In genomic region chr9:129597355-129598088, GRCh38 we compare ENCODE assay signal across 8 cellular contexts. TPM values are rescaled to one million over a fixed set of nuclear protein-coding genes. Genes with fewer than 3 reads are reported as not detected.
DNase-seq lines count a peak whose midpoint lies in the region; ATAC-seq and TF ChIP-seq lines count a peak whose summit lies in the region.

No MANE protein-coding gene starts in this region.

- H3K4me3 Mint-ChIP-seq in Caco-2 (ENCODE audit: unreplicated experiment), result peak overlapping the region; percentile 68

- BruUV-seq in Caco-2 (replicated peaks; lab: Mats Ljungman, UMichigan) (no TSS peak), Panc1 (replicated peaks; lab: Mats Ljungman, UMichigan) (no TSS peak)

- no peaks in the 10 kb centered on the region for H3K27me3 Mint-ChIP-seq in Caco-2 (ENCODE audit: insufficient read depth, unreplicated experiment)

- H3K27ac Mint-ChIP-seq in Caco-2 (ENCODE audit: unreplicated experiment), result peak overlapping the region; percentile 86

- POLR2A ChIA-PET in Caco-2 (lab: Charles Lee) (interaction anchor here (0.5 to 2.1 kb wide), 7 partner anchors 14 to 454 kb away, joined by 3 to 6 read pairs (median 3); partner anchors contain the start of gene IER5L), Panc1 (lab: Charles Lee) (interaction anchor here (0.6 kb wide), 1 partner anchor 141 kb away, joined by 3 read pairs; no protein-coding TSS in a partner anchor)

- no peak overlapping the region; the same call in 1 of the 2 replicates for H3K27ac ChIP-seq in Panc1 (ENCODE audit: low read length)
- H3K27ac ChIP-seq in dorsolateral prefrontal cortex, result peak overlapping the region in 55 of 59 donors; percentile 17 to 90 (median 81)
- H3K27ac ChIP-seq in upper lobe of right lung, result peak overlapping the region; percentile 89

- CTCF ChIA-PET in Caco-2 (lab: Charles Lee) (interaction anchor here (0.7 to 1.6 kb wide), 6 partner anchors 11 to 466 kb away, joined by 3 to 6 read pairs (median 4); no protein-coding TSS in a partner anchor), Panc1 (lab: Charles Lee) (interaction anchor here (0.6 kb wide), 1 partner anchor 569 kb away, joined by 8 read pairs; the partner anchor contains the start of gene SH3GLB2)

- H3K4me3 ChIP-seq in Caco-2 (ENCODE audit: low read depth, low read length) (peak overlapping the region; percentile 61), Panc1 (ENCODE audit: low read depth in 2 of 2, low read length in 2 of 2) (peak overlapping the region; percentile 15 to 33; a peak in 3 of 4 replicates), dorsolateral prefrontal cortex (peak overlapping the region in 56 of 59 donors; percentile 16 to 64 (median 44)), upper lobe of right lung (peak overlapping the region; percentile 59)

- DNase-seq in Caco-2 (peak; percentile 93 to 94), Panc1 (ENCODE audit: low read depth, low spot score) (no peak), dorsolateral prefrontal cortex (no peak), mesenteric fat pad (ENCODE audit: low spot score) (peak; percentile 93), upper lobe of right lung (peak; percentile 92), D341Med (ENCODE audit: low spot score) (no peak), NCI-H2029 (lab: John Stamatoyannopoulos, UW) (no peak), superior temporal gyrus (ENCODE audit: extremely low spot score) (no peak)

- H3K36me3 ChIP-seq in Caco-2 (ENCODE audit: control insufficient read depth, insufficient read depth, low read length) (no peaks in the 10 kb centered on the region), Panc1 (ENCODE audit: control insufficient read depth, insufficient read depth, low read length) (no peaks in the 10 kb centered on the region), upper lobe of right lung (no peaks in the 10 kb centered on the region)

- intact Hi-C loops in Caco-2 (cut with micrococcal nuclease; ENCODE audit: unreplicated experiment), result loop anchor here (5.0 kb wide), 2 partner anchors 40 to 100 kb away; no protein-coding TSS in a partner anchor
- intact Hi-C loops in Panc1 (cut with micrococcal nuclease; ENCODE audit: unreplicated experiment), result loop anchor here (2.0 kb wide), 1 partner anchor 61 kb away; no protein-coding TSS in a partner anchor
- intact Hi-C loops in dorsolateral prefrontal cortex (cut with DNase I), result no loop called here
- intact Hi-C loops in upper lobe of right lung (cut with DNase I), result no loop called here

- H3K4me1 ChIP-seq in Caco-2 (peaks cover 35% of the 10 kb centered on the region), Panc1 (ENCODE audit: control insufficient read depth, insufficient read depth, low read length) (peaks cover 3% of the 10 kb centered on the region), upper lobe of right lung (peaks cover 36% of the 10 kb centered on the region)

- peaks cover 5% of the 10 kb centered on the region for H3K36me3 Mint-ChIP-seq in Caco-2 (ENCODE audit: insufficient read depth, unreplicated experiment)

- no peak for TF ChIP-seq CTCF in Caco-2 (IDR thresholded peaks at IDR 0.05; ENCODE audit: insufficient read depth in 1 of 2, low read depth in 1 of 2, low read length in 1 of 2, severe bottlenecking in 1 of 2, unreplicated experiment in 1 of 2)
- no peak for TF ChIP-seq CTCF in Panc1 (IDR thresholded peaks at IDR 0.05)
- no peak for TF ChIP-seq CTCF in dorsolateral prefrontal cortex (IDR thresholded peaks at IDR 0.05 in 54 of 56, conservative IDR thresholded peaks at IDR 0.05 in 2 of 56; ENCODE audit: low read depth in 1 of 56, partially characterized antibody in 56 of 56)
- TF ChIP-seq CTCF in upper lobe of right lung (IDR thresholded peaks at IDR 0.05), result no peak

- H3K27me3 ChIP-seq in Caco-2 (replicated peaks; ENCODE audit: control insufficient read depth, insufficient read depth, low read length) (no peaks in the 10 kb centered on the region), Panc1 (ENCODE audit: control insufficient read depth, insufficient read depth, low read length) (no peaks in the 10 kb centered on the region), dorsolateral prefrontal cortex (peaks cover 0 to 18% (median 4%) of the 10 kb centered on the region in 45 donors), upper lobe of right lung (no peaks in the 10 kb centered on the region)

- no peaks in the 10 kb centered on the region for H3K9me3 ChIP-seq in Caco-2
- H3K9me3 ChIP-seq in Panc1 (ENCODE audit: control insufficient read depth, insufficient read depth, low read depth, low read length), result no peaks in the 10 kb centered on the region
- no peaks in the 10 kb centered on the region for H3K9me3 ChIP-seq in upper lobe of right lung

- peaks cover 18% of the 10 kb centered on the region for H3K4me1 Mint-ChIP-seq in Caco-2 (ENCODE audit: low read depth, unreplicated experiment)

- in situ Hi-C loops in Panc1 (cut with HindIII; ENCODE audit: low pct_unique_long_range_greater_than_20kb, low sequenced_read_pairs), result no loop called here

- ATAC-seq in Panc1, result peak; percentile 75
- ATAC-seq in upper lobe of right lung, result peak; percentile 73

- H3K9me3 Mint-ChIP-seq in Caco-2 (ENCODE audit: unreplicated experiment), result no peaks in the 10 kb centered on the region

RNA-seq across cellular contexts. Expression of gene C9orf50, which starts 23.4 kb away (rescaled TPM):
- total RNA-seq in Caco-2 (2022) (not detected in 2 replicates), Panc1 (2021; ENCODE audit: unreplicated experiment) (not detected), dorsolateral prefrontal cortex (1 to 10 TPM in 55 of 120 experiments, under 1 TPM in 47, not detected in 18; 0.18 to 3.1 (median 1.0) TPM), mesenteric fat pad (not detected), upper lobe of right lung (not detected)
- polyA plus RNA-seq in Panc1 (2012; ENCODE audit: insufficient read length), result not detected

RNA-seq across cellular contexts. Expression of gene NTMT1, which starts 28.4 kb away (rescaled TPM):
- total RNA-seq in Caco-2 (2022) (44.1 and 51.6 TPM in 2 replicates), Panc1 (2021; ENCODE audit: unreplicated experiment) (47.5 TPM), dorsolateral prefrontal cortex (10 to 100 TPM; 22.2 to 45.4 (median 32.9) TPM), mesenteric fat pad (24.6 TPM), upper lobe of right lung (25.6 TPM)
- 56.7 TPM for polyA plus RNA-seq in Panc1 (2012; ENCODE audit: insufficient read length)

RNA-seq across cellular contexts. Expression of gene ASB6, which starts 44.4 kb away (rescaled TPM):
- total RNA-seq in Caco-2 (2022) (17.4 and 18.1 TPM in 2 replicates), Panc1 (2021; ENCODE audit: unreplicated experiment) (14.3 TPM), dorsolateral prefrontal cortex (10 to 100 TPM; 20.5 to 43.2 (median 32.5) TPM), mesenteric fat pad (14.6 TPM), upper lobe of right lung (16.7 TPM)
- polyA plus RNA-seq in Panc1 (2012; ENCODE audit: insufficient read length), result 14.2 TPM

Comparison
In these comparisons a context has a peak if more than half of its experiments do, and no peak if none do; other contexts are left out.
1. DNase-seq: peak in Caco-2 (2 of 2), mesenteric fat pad (single experiment) and upper lobe of right lung (single experiment); none in Panc1 (single experiment), dorsolateral prefrontal cortex (0 of 10), D341Med (single experiment), NCI-H2029 (single experiment) and superior temporal gyrus (single experiment).
2. intact Hi-C loops: an anchor here in Caco-2 (5.0 kb wide) and Panc1 (2.0 kb wide); none called in dorsolateral prefrontal cortex and upper lobe of right lung.
3. Peak in every context shown above with its lines, with median percentiles within 50 percentile points of each other: H3K4me3 ChIP-seq.